ENCODE assay signal across 36 cellular contexts in the genomic region with DNA sequence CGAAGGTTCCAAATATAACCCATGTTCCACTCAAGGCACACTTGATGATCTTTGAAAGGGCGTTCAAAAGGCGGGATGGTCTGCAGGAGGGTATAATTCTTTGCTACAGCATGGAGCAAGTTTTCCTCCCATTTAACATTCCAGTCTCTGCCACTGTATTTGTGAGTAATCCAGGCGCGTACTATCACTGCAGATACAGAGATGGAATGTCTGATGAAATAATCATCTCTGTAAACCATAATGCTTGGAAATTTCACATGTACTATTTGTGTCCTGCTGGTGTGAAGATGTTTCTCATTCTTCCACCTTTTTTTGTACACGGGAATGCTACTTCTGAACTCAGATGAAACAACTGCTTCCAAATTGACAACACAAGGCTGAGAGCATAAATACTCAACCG. TPM values are rescaled to one million over a fixed set of nuclear protein-coding genes. Genes with fewer than 3 reads are reported as not detected.
DNase-seq lines count a peak whose midpoint lies in the region; ATAC-seq, FAIRE-seq and TF ChIP-seq lines count a peak whose summit lies in the region.
"Had no signal": no experiment of that assay in that cellular context is flagged by ENCODE, and none has a peak within 500 bp of the region (broad histone marks: within the 10 kb centered on the region; RNA-seq: fewer than 3 reads in every experiment).

No MANE protein-coding gene starts in this region.

- no peak for TF ChIP-seq CTCF in H1 (IDR thresholded peaks at IDR 0.05; ENCODE audit: control extremely low read depth in 1 of 3, insufficient read depth in 1 of 3, low read depth in 1 of 3, low read length in 3 of 3)

- H3K4me2 ChIP-seq in H1 (ENCODE audit: insufficient read depth in 1 of 2, low read depth in 2 of 2, low read length in 2 of 2) = no peak overlapping the region
- H3K4me2 ChIP-seq: KMS-11 had no signal

- H3K27me3 Mint-ChIP-seq in activated T-cell treated with anti-CD3 and anti-CD28 coated beads, Interleukin-2, amount 50 U/mL, for 24 hours = no peaks in the 10 kb centered on the region
- no peaks in the 10 kb centered on the region for H3K27me3 Mint-ChIP-seq in stimulated activated naive B cell treated with anti-CD40 and anti-IgM and Interleukin-4, amounts not matched to agents 10 μg/mL and 1 μg/mL and 100 μg/mL, for 72 hours
- H3K27me3 Mint-ChIP-seq: activated CD4-positive, alpha-beta T cell treated with anti-CD3 and anti-CD28 coated beads for 36 hours; CD8-positive, alpha-beta memory T cell had no signal

- no peaks in the 10 kb centered on the region for H3K9me3 Mint-ChIP-seq in activated T-cell treated with anti-CD3 and anti-CD28 coated beads, Interleukin-2, amount 50 U/mL, for 24 hours
- H3K9me3 Mint-ChIP-seq in stimulated activated naive B cell treated with anti-CD40 and anti-IgM and Interleukin-4, amounts not matched to agents 10 μg/mL and 1 μg/mL and 100 μg/mL, for 72 hours = no peaks in the 10 kb centered on the region
- H3K9me3 Mint-ChIP-seq: CD8-positive, alpha-beta memory T cell; natural killer cell had no signal

- no peak overlapping the region for H2BK5ac ChIP-seq in H1 (ENCODE audit: low read depth, low read length)

- no peaks in the 10 kb centered on the region for H3K23me2 ChIP-seq in H1 (ENCODE audit: low read depth, low read length)

- H2BK12ac ChIP-seq in H1 (ENCODE audit: low read depth, low read length) = no peak overlapping the region

- H3K56ac ChIP-seq in H1 (replicated peaks; ENCODE audit: insufficient read length, low read depth, low read length) = no peak overlapping the region

- H4K5ac ChIP-seq in H1 (ENCODE audit: insufficient read length, low read depth, low read length) = no peak overlapping the region

- H3K4me3 Mint-ChIP-seq in activated T-cell treated with anti-CD3 and anti-CD28 coated beads, Interleukin-2, amount 50 U/mL, for 24 hours = no peak overlapping the region
- no peak overlapping the region for H3K4me3 Mint-ChIP-seq in stimulated activated naive B cell treated with anti-CD40 and anti-IgM and Interleukin-4, amounts not matched to agents 10 μg/mL and 1 μg/mL and 100 μg/mL, for 72 hours
- H3K4me3 Mint-ChIP-seq: activated CD4-positive, alpha-beta T cell treated with anti-CD3 and anti-CD28 coated beads for 36 hours; CD8-positive, alpha-beta memory T cell; mesothelial cell of epicardium; natural killer cell had no signal

- H2BK120ac ChIP-seq in H1 (replicated peaks; ENCODE audit: low read depth, low read length) = no peak overlapping the region

- H3K4me1 ChIP-seq in H1 (replicated peaks in 1 of 4; ENCODE audit: control insufficient read depth in 3 of 4, insufficient read depth in 4 of 4, low read length in 3 of 4) = peaks cover 7 to 28% (median 14%) of the 10 kb centered on the region in 4 experiments
- H3K4me1 ChIP-seq: BE2C, foreskin keratinocyte had no signal

- H4K91ac ChIP-seq in H1 (replicated peaks; ENCODE audit: insufficient read length, low read length) = no peak overlapping the region

- 90% methylated on average over 7 of the region's 7 CpGs; no CpG with 5 or more reads in 1 of the 2 experiments for WGBS in H1 (ENCODE audit: extremely low coverage in 1 of 2, insufficient coverage in 1 of 2, insufficient read length in 1 of 2, insufficient replicate concordance in 2 of 2, low coverage in 1 of 2, low lambda C conversion rate in 2 of 2, missing lambda C conversion rate in 1 of 2), 2 experiments

- no peak overlapping the region for H3K18ac ChIP-seq in H1 (ENCODE audit: extremely low read depth, low read length)

- H3K36me3 ChIP-seq in H1 (ENCODE audit: control insufficient read depth in 2 of 4, insufficient read depth in 4 of 4, low read length in 3 of 4) = peaks cover 0 to 8% (median 0%) of the 10 kb centered on the region in 4 experiments; a peak in 1 of 8 replicates
- H3K36me3 ChIP-seq: BE2C, esophagus squamous epithelium, left ventricle myocardium inferior had no signal

- peaks cover 0 to 1% (median 0%) of the 10 kb centered on the region in 4 experiments; a peak in 1 of 7 replicates for H3K27me3 ChIP-seq in H1 (replicated peaks in 1 of 4; ENCODE audit: control insufficient read depth in 3 of 4, extremely low read depth in 1 of 4, insufficient read depth in 3 of 4, low read length in 3 of 4)
- H3K27me3 ChIP-seq: body of pancreas, esophagus squamous epithelium, foreskin keratinocyte, Peyer's patch, upper lobe of left lung had no signal

- no peak overlapping the region for H3K4me3 ChIP-seq in H1 (ENCODE audit: extremely low read depth in 1 of 4, insufficient read depth in 2 of 4, low read depth in 3 of 4, low read length in 4 of 4)
- H3K4me3 ChIP-seq: body of pancreas, esophagus squamous epithelium, left ventricle myocardium inferior, Peyer's patch, upper lobe of left lung had no signal

- POLR2A ChIA-PET in H1 (lab: Charles Lee; ENCODE audit: partially characterized antibody) = no interaction called here

- peaks cover 5% of the 10 kb centered on the region for H3K79me1 ChIP-seq in H1 (ENCODE audit: low read depth, low read length)

- FAIRE-seq in H1 (lab: Jason Lieb, UNC) = no peak
- FAIRE-seq: A204.1, endometrium, GM12891, keratinocyte had no signal

- peaks cover 66% of the 10 kb centered on the region for H3K36me3 Mint-ChIP-seq in activated T-cell treated with anti-CD3 and anti-CD28 coated beads, Interleukin-2, amount 50 U/mL, for 24 hours (ENCODE audit: low read depth)
- H3K36me3 Mint-ChIP-seq in stimulated activated naive B cell treated with anti-CD40 and anti-IgM and Interleukin-4, amounts not matched to agents 10 μg/mL and 1 μg/mL and 100 μg/mL, for 72 hours = peaks cover 50 to 73% of the 10 kb centered on the region in 2 donors
- H3K36me3 Mint-ChIP-seq: natural killer cell had no signal

- H3K23ac ChIP-seq in H1 (ENCODE audit: insufficient read length) = no peak overlapping the region

- no peak for TF ChIP-seq RAD21 in H1 (IDR thresholded peaks at IDR 0.05 in 1 of 2, conservative IDR thresholded peaks at IDR 0.05 in 1 of 2; ENCODE audit: low read depth in 2 of 2, low read length in 2 of 2)

- H3K79me2 ChIP-seq in H1 (ENCODE audit: control insufficient read depth in 1 of 2, insufficient read depth in 2 of 2, low read length in 2 of 2) = peaks cover 0 to 37% of the 10 kb centered on the region in 2 experiments; a peak in 2 of 4 replicates

- peaks cover 84% of the 10 kb centered on the region for H3K4me1 Mint-ChIP-seq in activated T-cell treated with anti-CD3 and anti-CD28 coated beads, Interleukin-2, amount 50 U/mL, for 24 hours (ENCODE audit: low read depth)
- H3K4me1 Mint-ChIP-seq in stimulated activated naive B cell treated with anti-CD40 and anti-IgM and Interleukin-4, amounts not matched to agents 10 μg/mL and 1 μg/mL and 100 μg/mL, for 72 hours = peaks cover 70 to 93% of the 10 kb centered on the region in 2 donors
- H3K4me1 Mint-ChIP-seq: mesothelial cell of epicardium had no signal

- H2BK20ac ChIP-seq in H1 (ENCODE audit: low read length) = no peak overlapping the region

- no peak overlapping the region for H3K27ac ChIP-seq in H1 (ENCODE audit: low read depth, low read length)
- H3K27ac ChIP-seq: body of pancreas, esophagus squamous epithelium, foreskin keratinocyte, KMS-11, left ventricle myocardium inferior, Peyer's patch, upper lobe of left lung had no signal

- H4K8ac ChIP-seq in H1 (ENCODE audit: extremely low read depth, insufficient read depth, low read length) = no peak overlapping the region

- ATAC-seq in stimulated activated naive B cell treated with anti-CD40 and anti-IgM and Interleukin-4, amounts not matched to agents 10 μg/mL and 1 μg/mL and 100 μg/mL, for 72 hours (replicated peaks) = no peak
- no peak for ATAC-seq in HG03108 (IDR thresholded peaks at IDR 0.05; ENCODE audit: unreplicated experiment)
- ATAC-seq: activated CD4-positive, alpha-beta T cell treated with anti-CD3 and anti-CD28 coated beads for 36 hours; body of pancreas; foreskin keratinocyte; natural killer cell had no signal

- CTCF ChIA-PET in H1 (lab: Charles Lee; ENCODE audit: partially characterized antibody) = interaction anchor here (0.8 kb wide), 1 partner anchor 105 kb away, joined by 3 read pairs; no protein-coding TSS in a partner anchor

- H4K20me1 ChIP-seq in H1 (replicated peaks in 1 of 2; ENCODE audit: control insufficient read depth in 1 of 2, insufficient read depth in 2 of 2, low read length in 2 of 2) = peaks cover 0 to 2% of the 10 kb centered on the region in 2 experiments

- no peak for DNase-seq in activated T-cell treated with anti-CD3 and anti-CD28 coated beads, Interleukin-2, amount 50 U/mL, for 24 hours
- DNase-seq in activated T-cell treated with anti-CD3 and anti-CD28 coated beads, Interleukin-2, amount 50 U/mL, for 48 hours = no peak
- peak; percentile 12 for DNase-seq in NCI-H226
- DNase-seq in H1 (ENCODE audit: low read depth in 1 of 2, low spot score in 2 of 2) = no peak
- DNase-seq in stimulated activated naive B cell treated with anti-CD40 and anti-IgM and Interleukin-4, amounts not matched to agents 10 μg/mL and 1 μg/mL and 100 μg/mL, for 72 hours = no peak
- no peak for DNase-seq in stimulated activated CD4-positive, alpha-beta T cell treated with anti-CD3 and anti-CD28 coated beads, Interleukin-4, amount 100 ng/mL, for 4 hours
- no peak for DNase-seq in NCI-H2107 (lab: John Stamatoyannopoulos, UW)
- DNase-seq: activated CD4-positive, alpha-beta T cell treated with anti-CD3 and anti-CD28 coated beads for 36 hours; BE2C; body of pancreas; CD8-positive, alpha-beta memory T cell; cerebellar nuclear complex; DMS 273 treated with DMSO at 0.1 percent for 48 hours; esophagus squamous epithelium; foreskin keratinocyte; H7; head of caudate nucleus; left ventricle myocardium inferior; MM.1S; natural killer cell; NCI-H1105 treated with DMSO at 0.1 percent for 48 hours; NCI-H187 treated with DMSO at 0.1 percent for 48 hours; NCI-H2227 treated with DMSO at 0.1 percent for 48 hours; NCI-H526 treated with DMSO at 0.1 percent for 48 hours; Peyer's patch; SHP77 treated with DMSO at 0.1 percent for 48 hours; stimulated activated CD4-positive, alpha-beta T cell treated with anti-CD3 and anti-CD28 coated beads, Interleukin-15, amount 100 ng/mL, for 24 hours; stimulated activated naive CD4-positive, alpha-beta T cell; upper lobe of left lung had no signal

- H3K9ac ChIP-seq in H1 (replicated peaks in 1 of 4; ENCODE audit: extremely low read depth in 1 of 4, low read depth in 3 of 4, low read length in 3 of 4) = no peak overlapping the region
- H3K9ac ChIP-seq: KMS-11 had no signal

- 0 out of 2 replicates have a peak overlapping the region, but pooled peaks have one; percentile 13 for H2BK15ac ChIP-seq in H1 (ENCODE audit: low read length)

- TF ChIP-seq POLR2A in H1 (IDR thresholded peaks at IDR 0.05; ENCODE audit: control extremely low read depth in 1 of 2, low read depth in 2 of 2, low read length in 2 of 2) = no peak

- no peak overlapping the region for H3K4ac ChIP-seq in H1 (replicated peaks; ENCODE audit: insufficient read length, low read depth, low read length)

- no peak for TF ChIP-seq EP300 in H1 (IDR thresholded peaks at IDR 0.05; ENCODE audit: borderline replicate concordance in 1 of 2, low read depth in 2 of 2, low read length in 2 of 2)

- peak overlapping the region; percentile 16 for H3K27ac Mint-ChIP-seq in activated T-cell treated with anti-CD3 and anti-CD28 coated beads, Interleukin-2, amount 50 U/mL, for 24 hours
- peak overlapping the region; percentile 67 for H3K27ac Mint-ChIP-seq in stimulated activated naive B cell treated with anti-CD40 and anti-IgM and Interleukin-4, amounts not matched to agents 10 μg/mL and 1 μg/mL and 100 μg/mL, for 72 hours
- H3K27ac Mint-ChIP-seq: activated CD4-positive, alpha-beta T cell treated with anti-CD3 and anti-CD28 coated beads for 36 hours; mesothelial cell of epicardium; natural killer cell had no signal

- H3K9me3 ChIP-seq in H1 (ENCODE audit: insufficient read depth in 2 of 2, low read depth in 1 of 2, low read length in 1 of 2) = no peaks in the 10 kb centered on the region
- H3K9me3 ChIP-seq: BE2C, body of pancreas, esophagus squamous epithelium, left ventricle myocardium inferior, Peyer's patch, upper lobe of left lung had no signal

- H2AFZ ChIP-seq in H1 (ENCODE audit: low read length) = no peak overlapping the region

- H2AK5ac ChIP-seq in H1 (ENCODE audit: low read depth, low read length) = no peak overlapping the region

- no peak overlapping the region for H3K14ac ChIP-seq in H1 (ENCODE audit: insufficient read length)

RNA-seq across cellular contexts. Expression of gene SEL1L3, which starts 15.5 kb away (rescaled TPM):
- total RNA-seq in H1 (2021; fragmentation: NEBNext Ultra II Directional; extraction: Animal tissue kit (Norgen Biotek cat#: 25700)) = 51.0 and 54.0 TPM in 2 replicates
- 16.0 and 18.2 TPM in 2 replicates for polyA plus RNA-seq in H1 (2011; rRNA removed)
- polyA plus RNA-seq in H1 (2011; cell fraction: cytosol; rRNA removed) = 22.2 TPM
- polyA plus RNA-seq in H1 (2011; cell fraction: nucleus; rRNA removed) = 28.7 TPM
- 39.3 to 45.2 TPM (median 42.7 TPM) in 4 replicates for polyA plus RNA-seq in H1 (2012, experiment 1 of 2)
- polyA plus RNA-seq in H1 (2012, experiment 2 of 2) = 6.8 TPM
- 88.0 TPM for polyA plus RNA-seq in H1 (2013, experiment 1 of 2)
- polyA plus RNA-seq in H1 (2013, experiment 2 of 2) = 91.6 TPM
- polyA minus RNA-seq in H1 (2011; rRNA and poly(A)+ RNA removed) = 87.9 and 134 TPM in 2 replicates
- 27.7 TPM for polyA minus RNA-seq in H1 (2011; cell fraction: cytosol; rRNA and poly(A)+ RNA removed)
- polyA minus RNA-seq in H1 (2011; cell fraction: nucleus; rRNA and poly(A)+ RNA removed) = 60.5 TPM
